ENCODE assay signal across 8 cellular contexts in the genomic region with DNA sequence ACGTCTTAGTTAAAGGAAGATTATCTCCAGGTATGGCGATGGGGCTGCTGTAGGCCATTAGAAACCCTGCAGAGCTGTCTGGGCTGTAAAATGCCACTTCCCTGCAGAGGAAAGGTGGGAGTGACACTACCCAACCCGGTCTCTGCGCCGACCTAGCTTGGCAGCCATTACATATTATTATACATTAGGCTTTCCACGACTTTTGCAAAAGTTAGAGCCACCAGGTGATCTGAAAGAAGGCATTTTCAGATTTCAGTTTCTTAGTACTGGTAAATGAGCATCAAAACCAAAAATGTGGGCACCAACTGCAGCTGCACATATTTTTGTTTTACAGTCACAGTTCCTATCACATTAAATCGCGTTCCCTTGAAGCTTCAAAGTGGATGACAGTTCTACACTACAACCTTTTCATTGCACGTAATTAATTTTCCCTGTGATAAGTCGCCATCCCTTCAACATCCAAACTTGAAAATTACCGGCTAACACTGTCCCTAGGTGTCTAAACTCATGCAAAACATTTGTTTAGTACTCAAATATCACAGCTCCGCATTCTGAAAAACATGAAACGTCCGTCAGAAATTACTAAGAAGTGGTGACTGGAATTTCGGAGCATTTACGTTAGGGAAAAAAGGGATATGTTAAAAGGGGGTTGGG.
A peak's percentile ranks its signal among the peaks of the same experiment; 100 is the strongest.
DNase-seq lines count a peak whose midpoint lies in the region; ATAC-seq, FAIRE-seq and TF ChIP-seq lines count a peak whose summit lies in the region.

No MANE protein-coding gene starts in this region.

- POLR2A ChIA-PET in A549 (lab: Yijun Ruan, JAX), result interaction anchor here (1.1 to 11.4 kb wide), 9 partner anchors 10 to 89 kb away, joined by 4 to 231 read pairs (median 9); partner anchors contain the start of gene CHD2

- H3K27me3 ChIP-seq in lung (ENCODE audit: control insufficient read depth, insufficient read depth), result no peaks in the 10 kb centered on the region

- WGBS in A549 (ENCODE audit: missing lambda C conversion rate), result 32% methylated on average over 16 of the region's 16 CpGs
- 75 to 84% methylated on average over 16 of the region's 16 CpGs for WGBS in lung, 2 donors

- H3K9me3 ChIP-seq in A549 (no peaks in the 10 kb centered on the region), lung (ENCODE audit: control insufficient read depth in 2 of 2, insufficient read depth in 1 of 2, low read length in 1 of 2) (no peaks in the 10 kb centered on the region)

- no peaks in the 10 kb centered on the region for H3K9me3 Mint-ChIP-seq in IgD-negative memory B cell
- no peaks in the 10 kb centered on the region for H3K9me3 Mint-ChIP-seq in activated T-helper 17 cell treated with anti-CD3 and anti-CD28 coated beads, Interleukin-2, amount 50 U/mL, for 72 hours

- CTCF ChIA-PET in A549 (lab: Yijun Ruan, JAX), result interaction anchor here (0.6 to 4.8 kb wide), 9 partner anchors 9 to 103 kb away, joined by 3 to 45 read pairs (median 6); partner anchors contain the start of gene CHD2

- H3K36me3 Mint-ChIP-seq in IgD-negative memory B cell, result no peaks in the 10 kb centered on the region
- peaks cover 12% of the 10 kb centered on the region for H3K36me3 Mint-ChIP-seq in activated T-helper 17 cell treated with anti-CD3 and anti-CD28 coated beads, Interleukin-2, amount 50 U/mL, for 72 hours (ENCODE audit: low read depth)

- H3K4me1 Mint-ChIP-seq in IgD-negative memory B cell, result peaks cover 29 to 41% (median 37%) of the 10 kb centered on the region in 3 donors
- peaks cover 38% of the 10 kb centered on the region for H3K4me1 Mint-ChIP-seq in activated T-helper 17 cell treated with anti-CD3 and anti-CD28 coated beads, Interleukin-2, amount 50 U/mL, for 72 hours

- H3K4me3 ChIP-seq in A549 (peak overlapping the region; percentile 37; the same call in 2 of the 3 replicates), lung (no peak overlapping the region)

- peak overlapping the region; percentile 92 for H3K4me2 ChIP-seq in A549

- no peak for TF ChIP-seq POLR2A in A549 (IDR thresholded peaks at IDR 0.05; ENCODE audit: low read length)

- DNase-seq in A549 (ENCODE audit: low read depth in 1 of 2, low spot score in 1 of 2) (no peak), lung (ENCODE audit: low spot score) (no peak), epidermal melanocyte (ENCODE audit: insufficient read length, low spot score) (no peak), activated gamma-delta T cell (lab: John Stamatoyannopoulos, UW) (no peak), NCI-H1694 (lab: John Stamatoyannopoulos, UW) (no peak)
- DNase-seq in activated effector memory CD4-positive, alpha-beta T cell treated with Interleukin-2 at 50 U/mL for 16 hours, result no peak

- TF ChIP-seq CTCF in A549 (IDR thresholded peaks at IDR 0.05) (no peak), lung (IDR thresholded peaks at IDR 0.05; ENCODE audit: control extremely low read depth, extremely low read depth) (no peak)

- TF ChIP-seq EP300 in A549 (IDR thresholded peaks at IDR 0.05), result no peak

- no peak for TF ChIP-seq RAD21 in A549 (conservative IDR thresholded peaks at IDR 0.05 in 1 of 2, IDR thresholded peaks at IDR 0.05 in 1 of 2)

- no peak for FAIRE-seq in A549 (lab: Jason Lieb, UNC)

- peak overlapping the region in 2 of 3 donors; percentile 84 to 98 for H3K27ac Mint-ChIP-seq in IgD-negative memory B cell
- peak overlapping the region; percentile 98 for H3K27ac Mint-ChIP-seq in activated T-helper 17 cell treated with anti-CD3 and anti-CD28 coated beads, Interleukin-2, amount 50 U/mL, for 72 hours

- H3K4me1 ChIP-seq in A549 (peaks cover 45% of the 10 kb centered on the region), lung (ENCODE audit: control insufficient read depth in 2 of 2, insufficient read depth in 2 of 2, low read length in 2 of 2) (peaks cover 0 to 7% of the 10 kb centered on the region in 2 donors)

- H3K27me3 Mint-ChIP-seq in IgD-negative memory B cell, result no peaks in the 10 kb centered on the region
- H3K27me3 Mint-ChIP-seq in activated T-helper 17 cell treated with anti-CD3 and anti-CD28 coated beads, Interleukin-2, amount 50 U/mL, for 72 hours, result no peaks in the 10 kb centered on the region

- no peaks in the 10 kb centered on the region for H3K36me3 ChIP-seq in lung (ENCODE audit: control insufficient read depth in 2 of 2, insufficient read depth in 2 of 2, low read length in 2 of 2)

- ATAC-seq in A549 (peak in 1 of 2 experiments; percentile 35; a peak in 3 of 6 replicates), lung (ENCODE audit: insufficient read depth, low FRiP score) (no peak)
- ATAC-seq in activated T-helper 17 cell treated with anti-CD3 and anti-CD28 coated beads, Interleukin-2, amount 50 U/mL, for 72 hours (replicated peaks), result no peak

- H3K4me3 Mint-ChIP-seq in IgD-negative memory B cell, result peak overlapping the region; percentile 76 to 96 (median 82)
- peak overlapping the region; percentile 73 for H3K4me3 Mint-ChIP-seq in activated T-helper 17 cell treated with anti-CD3 and anti-CD28 coated beads, Interleukin-2, amount 50 U/mL, for 72 hours

- H3K27ac ChIP-seq in A549 (peak overlapping the region; percentile 90 to 92), lung (ENCODE audit: low read depth in 1 of 2, low read length in 1 of 2) (peak overlapping the region; percentile 79 to 92)

TF ChIP-seq in A549, 52 proteins besides CTCF, POLR2A, EP300 and RAD21:
- TF ChIP-seq ZFP36 (IDR thresholded peaks at IDR 0.05; ENCODE audit: borderline replicate concordance, partially characterized antibody) (no peak), NPAS2 (CRISPR knock-in tag; IDR thresholded peaks at IDR 0.05; ENCODE audit: borderline replicate concordance) (no peak), KDM1A (IDR thresholded peaks at IDR 0.05; ENCODE audit: low read depth) (no peak), CBX2 (IDR thresholded peaks at IDR 0.05; ENCODE audit: borderline replicate concordance, low read depth) (no peak), FOSL2 (IDR thresholded peaks at IDR 0.05) (no peak), FOSL2 (CRISPR knock-in tag; IDR thresholded peaks at IDR 0.05) (no peak), MAZ (IDR thresholded peaks at IDR 0.05; ENCODE audit: borderline replicate concordance, low read depth, low read length) (no peak), CBX8 (IDR thresholded peaks at IDR 0.05) (no peak), CHD4 (IDR thresholded peaks at IDR 0.05; ENCODE audit: borderline replicate concordance) (no peak), HEYL (CRISPR knock-in tag; IDR thresholded peaks at IDR 0.05) (no peak), ESRRA (IDR thresholded peaks at IDR 0.05; ENCODE audit: borderline replicate concordance, low read length) (no peak), HDAC2 (IDR thresholded peaks at IDR 0.05) (no peak), CEBPB (IDR thresholded peaks at IDR 0.05) (no peak), HOXB13 (CRISPR knock-in tag; IDR thresholded peaks at IDR 0.05; ENCODE audit: low read depth) (no peak), USF2 (IDR thresholded peaks at IDR 0.05) (no peak), KDM5A (IDR thresholded peaks at IDR 0.05) (no peak)
- TF ChIP-seq, protein P1, sequence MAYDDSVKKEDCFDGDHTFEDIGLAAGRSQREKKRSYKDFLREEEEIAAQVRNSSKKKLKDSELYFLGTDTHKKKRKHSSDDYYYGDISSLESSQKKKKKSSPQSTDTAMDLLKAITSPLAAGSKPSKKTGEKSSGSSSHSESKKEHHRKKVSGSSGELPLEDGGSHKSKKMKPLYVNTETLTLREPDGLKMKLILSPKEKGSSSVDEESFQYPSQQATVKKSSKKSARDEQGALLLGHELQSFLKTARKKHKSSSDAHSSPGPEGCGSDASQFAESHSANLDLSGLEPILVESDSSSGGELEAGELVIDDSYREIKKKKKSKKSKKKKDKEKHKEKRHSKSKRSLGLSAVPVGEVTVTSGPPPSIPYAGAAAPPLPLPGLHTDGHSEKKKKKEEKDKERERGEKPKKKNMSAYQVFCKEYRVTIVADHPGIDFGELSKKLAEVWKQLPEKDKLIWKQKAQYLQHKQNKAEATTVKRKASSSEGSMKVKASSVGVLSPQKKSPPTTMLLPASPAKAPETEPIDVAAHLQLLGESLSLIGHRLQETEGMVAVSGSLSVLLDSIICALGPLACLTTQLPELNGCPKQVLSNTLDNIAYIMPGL (CRISPR knock-in tag; IDR thresholded peaks at IDR 0.05; ENCODE audit: borderline replicate concordance), result no peak
